ENCODE assay signal across 4 cellular contexts in the genomic region with DNA sequence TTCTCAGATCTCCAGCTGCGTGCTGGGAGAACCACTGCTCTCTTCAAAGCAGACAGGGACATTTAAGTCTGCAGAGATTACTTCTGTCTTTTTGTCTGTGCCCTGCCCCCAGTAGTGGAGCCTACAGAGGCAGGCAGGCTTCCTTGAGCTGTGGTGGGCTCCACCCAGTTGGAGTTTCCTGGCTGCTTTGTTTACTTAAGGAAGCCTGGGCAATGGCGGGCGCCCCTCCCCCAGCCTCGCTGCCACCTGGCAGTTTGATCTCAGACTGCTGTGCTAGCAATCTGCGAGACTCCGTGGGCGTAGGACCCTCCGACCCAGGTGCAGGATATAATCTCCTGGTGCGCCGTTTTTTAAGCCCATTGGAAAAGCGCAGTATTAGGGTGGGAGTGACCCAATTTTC. TPM values are rescaled to one million over a fixed set of nuclear protein-coding genes. Genes with fewer than 3 reads are reported as not detected.
DNase-seq lines count a peak whose midpoint lies in the region; ATAC-seq lines count a peak whose summit lies in the region.
"Not testable (repeated sequence)": the region's sequence is repeated elsewhere in the genome, so short reads cannot be mapped to it uniquely, and the experiment has no call there.

No MANE protein-coding gene starts in this region.

- H3K4me1 Mint-ChIP-seq in T-helper 17 cell, result peaks cover 35% of the 10 kb centered on the region
- H3K4me1 Mint-ChIP-seq in central memory CD8-positive, alpha-beta T cell, result peaks cover 52% of the 10 kb centered on the region

- H3K36me3 Mint-ChIP-seq in T-helper 17 cell (ENCODE audit: low read depth); central memory CD8-positive, alpha-beta T cell (ENCODE audit: insufficient read depth): not testable (repeated sequence)

- H3K4me3 ChIP-seq in Jurkat, Clone E6-1 (ENCODE audit: low read length), result peak overlapping the region; percentile 37

- not testable (repeated sequence) for ATAC-seq in T-helper 17 cell; central memory CD8-positive, alpha-beta T cell (replicated peaks; ENCODE audit: extremely low read depth, poor library complexity, severe bottlenecking); Right ventricle myocardium superior (ENCODE audit: poor library complexity)

- peak; percentile 73 for DNase-seq in Jurkat, Clone E6-1 (ENCODE audit: low read depth, low spot score)
- DNase-seq in T-helper 17 cell; central memory CD8-positive, alpha-beta T cell (ENCODE audit: low spot score in 2 of 2): not testable (repeated sequence)
- peak; percentile 34 for DNase-seq in Right ventricle myocardium superior

- not testable (repeated sequence) for H3K27me3 Mint-ChIP-seq in T-helper 17 cell; central memory CD8-positive, alpha-beta T cell

- intact Hi-C loops in Right ventricle myocardium superior (cut with DNase I), result not testable (repeated sequence)

- peak overlapping the region; percentile 59 for H3K27ac Mint-ChIP-seq in T-helper 17 cell
- H3K27ac Mint-ChIP-seq in central memory CD8-positive, alpha-beta T cell (ENCODE audit: low read depth), result peak overlapping the region; percentile 21

- H3K9me3 Mint-ChIP-seq in central memory CD8-positive, alpha-beta T cell, result not testable (repeated sequence)

- not testable (repeated sequence) for H3K9me3 ChIP-seq in T-helper 17 cell (ENCODE audit: control insufficient read depth, low read length, poor library complexity, severe bottlenecking)

- H3K4me3 Mint-ChIP-seq in T-helper 17 cell; central memory CD8-positive, alpha-beta T cell: not testable (repeated sequence)

RNA-seq across cellular contexts. Expression of gene FIP1L1, which starts 32.0 kb away (rescaled TPM):
- 112 TPM for polyA plus RNA-seq in Jurkat, Clone E6-1 (2012; ENCODE audit: insufficient read depth, insufficient read length)
- total RNA-seq in T-helper 17 cell (10 to 100 TPM; 57.5 to 80.7 TPM), Right ventricle myocardium superior (19.4 TPM)

RNA-seq across cellular contexts. Expression of gene SCFD2, which starts 43.6 kb away (rescaled TPM):
- 17.4 TPM for polyA plus RNA-seq in Jurkat, Clone E6-1 (2012; ENCODE audit: insufficient read depth, insufficient read length)
- 10 to 100 TPM; 19.3 to 26.7 TPM for total RNA-seq in T-helper 17 cell
- total RNA-seq in Right ventricle myocardium superior, result 9.1 TPM
